ENCODE assay signal across 1 cellular context in the genomic region with DNA sequence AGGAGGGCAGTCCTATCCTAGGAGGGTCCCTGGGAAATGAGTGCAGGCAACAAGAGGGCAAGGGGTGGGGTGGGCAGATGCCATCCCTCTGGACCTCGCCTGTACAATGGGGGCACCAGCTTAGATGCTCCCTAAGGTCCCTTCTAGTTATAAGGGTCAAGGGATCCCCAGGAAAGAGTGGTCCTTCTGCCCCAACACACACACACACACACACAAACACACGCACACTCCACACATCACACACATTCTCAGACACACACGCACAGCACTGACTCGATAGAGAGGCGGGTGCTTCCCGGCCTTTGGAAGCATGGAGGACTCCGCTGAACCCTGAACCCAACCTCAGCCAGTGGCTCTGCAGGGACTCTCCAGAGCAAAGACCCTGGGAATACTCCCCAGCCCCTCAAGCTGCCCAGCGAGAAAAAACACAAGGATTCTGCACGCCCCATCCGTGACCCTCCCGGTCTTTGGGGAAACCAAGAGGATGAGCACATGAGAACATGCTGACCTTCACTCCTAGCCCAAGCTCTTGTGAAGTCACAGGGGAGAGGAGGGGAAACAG.
TF ChIP-seq lines count a peak whose summit lies in the region.

No MANE protein-coding gene starts in this region.

TF ChIP-seq in GM12878, 131 proteins besides CTCF, POLR2A, EP300 and RAD21:
- TF ChIP-seq, protein P1, sequence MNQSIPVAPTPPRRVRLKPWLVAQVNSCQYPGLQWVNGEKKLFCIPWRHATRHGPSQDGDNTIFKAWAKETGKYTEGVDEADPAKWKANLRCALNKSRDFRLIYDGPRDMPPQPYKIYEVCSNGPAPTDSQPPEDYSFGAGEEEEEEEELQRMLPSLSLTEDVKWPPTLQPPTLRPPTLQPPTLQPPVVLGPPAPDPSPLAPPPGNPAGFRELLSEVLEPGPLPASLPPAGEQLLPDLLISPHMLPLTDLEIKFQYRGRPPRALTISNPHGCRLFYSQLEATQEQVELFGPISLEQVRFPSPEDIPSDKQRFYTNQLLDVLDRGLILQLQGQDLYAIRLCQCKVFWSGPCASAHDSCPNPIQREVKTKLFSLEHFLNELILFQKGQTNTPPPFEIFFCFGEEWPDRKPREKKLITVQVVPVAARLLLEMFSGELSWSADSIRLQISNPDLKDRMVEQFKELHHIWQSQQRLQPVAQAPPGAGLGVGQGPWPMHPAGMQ (IDR thresholded peaks at IDR 0.05; ENCODE audit: borderline replicate concordance) = no peak
- TF ChIP-seq, protein P2, sequence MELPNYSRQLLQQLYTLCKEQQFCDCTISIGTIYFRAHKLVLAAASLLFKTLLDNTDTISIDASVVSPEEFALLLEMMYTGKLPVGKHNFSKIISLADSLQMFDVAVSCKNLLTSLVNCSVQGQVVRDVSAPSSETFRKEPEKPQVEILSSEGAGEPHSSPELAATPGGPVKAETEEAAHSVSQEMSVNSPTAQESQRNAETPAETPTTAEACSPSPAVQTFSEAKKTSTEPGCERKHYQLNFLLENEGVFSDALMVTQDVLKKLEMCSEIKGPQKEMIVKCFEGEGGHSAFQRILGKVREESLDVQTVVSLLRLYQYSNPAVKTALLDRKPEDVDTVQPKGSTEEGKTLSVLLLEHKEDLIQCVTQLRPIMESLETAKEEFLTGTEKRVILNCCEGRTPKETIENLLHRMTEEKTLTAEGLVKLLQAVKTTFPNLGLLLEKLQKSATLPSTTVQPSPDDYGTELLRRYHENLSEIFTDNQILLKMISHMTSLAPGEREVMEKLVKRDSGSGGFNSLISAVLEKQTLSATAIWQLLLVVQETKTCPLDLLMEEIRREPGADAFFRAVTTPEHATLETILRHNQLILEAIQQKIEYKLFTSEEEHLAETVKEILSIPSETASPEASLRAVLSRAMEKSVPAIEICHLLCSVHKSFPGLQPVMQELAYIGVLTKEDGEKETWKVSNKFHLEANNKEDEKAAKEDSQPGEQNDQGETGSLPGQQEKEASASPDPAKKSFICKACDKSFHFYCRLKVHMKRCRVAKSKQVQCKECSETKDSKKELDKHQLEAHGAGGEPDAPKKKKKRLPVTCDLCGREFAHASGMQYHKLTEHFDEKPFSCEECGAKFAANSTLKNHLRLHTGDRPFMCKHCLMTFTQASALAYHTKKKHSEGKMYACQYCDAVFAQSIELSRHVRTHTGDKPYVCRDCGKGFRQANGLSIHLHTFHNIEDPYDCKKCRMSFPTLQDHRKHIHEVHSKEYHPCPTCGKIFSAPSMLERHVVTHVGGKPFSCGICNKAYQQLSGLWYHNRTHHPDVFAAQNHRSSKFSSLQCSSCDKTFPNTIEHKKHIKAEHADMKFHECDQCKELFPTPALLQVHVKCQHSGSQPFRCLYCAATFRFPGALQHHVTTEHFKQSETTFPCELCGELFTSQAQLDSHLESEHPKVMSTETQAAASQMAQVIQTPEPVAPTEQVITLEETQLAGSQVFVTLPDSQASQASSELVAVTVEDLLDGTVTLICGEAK (IDR thresholded peaks at IDR 0.05; ENCODE audit: borderline replicate concordance) = no peak
- TF ChIP-seq, protein P3, sequence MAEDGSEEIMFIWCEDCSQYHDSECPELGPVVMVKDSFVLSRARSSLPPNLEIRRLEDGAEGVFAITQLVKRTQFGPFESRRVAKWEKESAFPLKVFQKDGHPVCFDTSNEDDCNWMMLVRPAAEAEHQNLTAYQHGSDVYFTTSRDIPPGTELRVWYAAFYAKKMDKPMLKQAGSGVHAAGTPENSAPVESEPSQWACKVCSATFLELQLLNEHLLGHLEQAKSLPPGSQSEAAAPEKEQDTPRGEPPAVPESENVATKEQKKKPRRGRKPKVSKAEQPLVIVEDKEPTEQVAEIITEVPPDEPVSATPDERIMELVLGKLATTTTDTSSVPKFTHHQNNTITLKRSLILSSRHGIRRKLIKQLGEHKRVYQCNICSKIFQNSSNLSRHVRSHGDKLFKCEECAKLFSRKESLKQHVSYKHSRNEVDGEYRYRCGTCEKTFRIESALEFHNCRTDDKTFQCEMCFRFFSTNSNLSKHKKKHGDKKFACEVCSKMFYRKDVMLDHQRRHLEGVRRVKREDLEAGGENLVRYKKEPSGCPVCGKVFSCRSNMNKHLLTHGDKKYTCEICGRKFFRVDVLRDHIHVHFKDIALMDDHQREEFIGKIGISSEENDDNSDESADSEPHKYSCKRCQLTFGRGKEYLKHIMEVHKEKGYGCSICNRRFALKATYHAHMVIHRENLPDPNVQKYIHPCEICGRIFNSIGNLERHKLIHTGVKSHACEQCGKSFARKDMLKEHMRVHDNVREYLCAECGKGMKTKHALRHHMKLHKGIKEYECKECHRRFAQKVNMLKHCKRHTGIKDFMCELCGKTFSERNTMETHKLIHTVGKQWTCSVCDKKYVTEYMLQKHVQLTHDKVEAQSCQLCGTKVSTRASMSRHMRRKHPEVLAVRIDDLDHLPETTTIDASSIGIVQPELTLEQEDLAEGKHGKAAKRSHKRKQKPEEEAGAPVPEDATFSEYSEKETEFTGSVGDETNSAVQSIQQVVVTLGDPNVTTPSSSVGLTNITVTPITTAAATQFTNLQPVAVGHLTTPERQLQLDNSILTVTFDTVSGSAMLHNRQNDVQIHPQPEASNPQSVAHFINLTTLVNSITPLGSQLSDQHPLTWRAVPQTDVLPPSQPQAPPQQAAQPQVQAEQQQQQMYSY (CRISPR knock-in tag; IDR thresholded peaks at IDR 0.05) = no peak
- TF ChIP-seq, protein P4, sequence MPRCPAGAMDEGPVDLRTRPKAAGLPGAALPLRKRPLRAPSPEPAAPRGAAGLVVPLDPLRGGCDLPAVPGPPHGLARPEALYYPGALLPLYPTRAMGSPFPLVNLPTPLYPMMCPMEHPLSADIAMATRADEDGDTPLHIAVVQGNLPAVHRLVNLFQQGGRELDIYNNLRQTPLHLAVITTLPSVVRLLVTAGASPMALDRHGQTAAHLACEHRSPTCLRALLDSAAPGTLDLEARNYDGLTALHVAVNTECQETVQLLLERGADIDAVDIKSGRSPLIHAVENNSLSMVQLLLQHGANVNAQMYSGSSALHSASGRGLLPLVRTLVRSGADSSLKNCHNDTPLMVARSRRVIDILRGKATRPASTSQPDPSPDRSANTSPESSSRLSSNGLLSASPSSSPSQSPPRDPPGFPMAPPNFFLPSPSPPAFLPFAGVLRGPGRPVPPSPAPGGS (IDR thresholded peaks at IDR 0.05; ENCODE audit: borderline replicate concordance, insufficient read depth, low read depth, low read length, poor library complexity, severe bottlenecking) = peak; percentile 91
